Comparison of ENCODE assay signal across 16 cellular contexts in genomic region chr5:37424441-37424840, GRCh38. TPM values are rescaled to one million over a fixed set of nuclear protein-coding genes. Genes with fewer than 3 reads are reported as not detected.
DNase-seq lines count a peak whose midpoint lies in the region; ATAC-seq, FAIRE-seq and TF ChIP-seq lines count a peak whose summit lies in the region.
"Had no signal": no experiment of that assay in that cellular context is flagged by ENCODE, and none has a peak within 500 bp of the region (broad histone marks: within the 10 kb centered on the region; RNA-seq: fewer than 3 reads in every experiment).

No MANE protein-coding gene starts in this region.

- H3K9me3 ChIP-seq in kidney (ENCODE audit: control insufficient read depth in 1 of 2, low read length in 2 of 2), result no peaks in the 10 kb centered on the region
- H3K9me3 ChIP-seq: BLaER1, Caco-2 had no signal

- H3K9ac ChIP-seq in kidney (ENCODE audit: low read length in 2 of 2), result no peak overlapping the region
- H3K9ac ChIP-seq: BLaER1 had no signal

- H3K36me3 ChIP-seq in kidney (ENCODE audit: control insufficient read depth in 1 of 2, insufficient read depth in 2 of 2, low read length in 2 of 2), result peaks cover 0 to 4% of the 10 kb centered on the region in 2 donors

- DNase-seq in M059J (ENCODE audit: low read depth) (peak; percentile 32), amniotic epithelial cell (ENCODE audit: low read depth) (peak; percentile 27), kidney (no peak), urothelium cell line (ENCODE audit: low spot score) (no peak), dorsolateral prefrontal cortex (no peak)
- DNase-seq: AML-193; Caco-2; CD8-positive, alpha-beta memory T cell; DMS53 had no signal

- TF ChIP-seq CTCF in kidney (IDR thresholded peaks at IDR 0.05; ENCODE audit: borderline replicate concordance, extremely low read depth, insufficient read depth) (no peak), dorsolateral prefrontal cortex (IDR thresholded peaks at IDR 0.05 in 54 of 56, conservative IDR thresholded peaks at IDR 0.05 in 2 of 56; ENCODE audit: low read depth in 1 of 56, partially characterized antibody in 56 of 56) (no peak)

- intact Hi-C loops in kidney (cut with DNase I) (no loop called here), dorsolateral prefrontal cortex (cut with DNase I) (no loop called here)

- H3K27me3 ChIP-seq in dorsolateral prefrontal cortex, result no peaks in the 10 kb centered on the region
- H3K27me3 ChIP-seq: BLaER1 had no signal

- no peak overlapping the region for H3K27ac ChIP-seq in kidney (ENCODE audit: low read depth in 2 of 2, low read length in 2 of 2)
- no peak overlapping the region for H3K27ac ChIP-seq in dorsolateral prefrontal cortex
- H3K27ac ChIP-seq: BLaER1 had no signal

- H3K4me3 ChIP-seq in kidney (ENCODE audit: low read length in 2 of 2) (peak overlapping the region in 1 of 2 donors; percentile 20), dorsolateral prefrontal cortex (no peak overlapping the region)
- H3K4me3 ChIP-seq: BLaER1 had no signal

- no peaks in the 10 kb centered on the region for H3K4me1 ChIP-seq in kidney (ENCODE audit: control insufficient read depth in 1 of 2, insufficient read depth in 1 of 2, low read depth in 1 of 2, low read length in 2 of 2)
- H3K4me1 ChIP-seq: BLaER1, Caco-2 had no signal

- ATAC-seq in HG03432 (IDR thresholded peaks at IDR 0.05; ENCODE audit: unreplicated experiment) (no peak), HG02759 (IDR thresholded peaks at IDR 0.05; ENCODE audit: unreplicated experiment) (no peak)
- ATAC-seq: HCT116 had no signal

- FAIRE-seq in kidney (lab: Jason Lieb, UNC), result peak; percentile 55
- FAIRE-seq in urothelium cell line (lab: Jason Lieb, UNC), result peak; percentile 35
- FAIRE-seq: GM18507, H54, HTR-8/SVneo had no signal

RNA-seq across cellular contexts. Expression of gene WDR70, which starts 45.3 kb away (rescaled TPM):
- total RNA-seq in M059J (2014; rRNA removed; shearing (Covaris generic)), result 15.7 and 32.4 TPM in 2 replicates
- total RNA-seq in kidney (32.3 TPM), dorsolateral prefrontal cortex (10 to 100 TPM; 25.4 to 57.1 (median 41.2) TPM)
- 27.2 TPM for polyA plus RNA-seq in kidney (ENCODE audit: insufficient read depth, low read depth, low replicate concordance)

RNA-seq across cellular contexts. Expression of gene NUP155, which starts 53.5 kb away (rescaled TPM):
- total RNA-seq in M059J (2014; rRNA removed; shearing (Covaris generic)), result 66.1 and 70.8 TPM in 2 replicates
- total RNA-seq in kidney (21.5 TPM), dorsolateral prefrontal cortex (10 to 100 TPM; 16.3 to 29.8 (median 23.4) TPM)
- 4.2 TPM for polyA plus RNA-seq in kidney (ENCODE audit: insufficient read depth, low read depth, low replicate concordance)

Comparison
In these comparisons a context has a peak if more than half of its experiments do, and no peak if none do; other contexts are left out.
1. DNase-seq: peak in M059J (single experiment) and amniotic epithelial cell (single experiment); none in kidney (single experiment), urothelium cell line (single experiment) and dorsolateral prefrontal cortex (0 of 10).